In the genomic region with DNA sequence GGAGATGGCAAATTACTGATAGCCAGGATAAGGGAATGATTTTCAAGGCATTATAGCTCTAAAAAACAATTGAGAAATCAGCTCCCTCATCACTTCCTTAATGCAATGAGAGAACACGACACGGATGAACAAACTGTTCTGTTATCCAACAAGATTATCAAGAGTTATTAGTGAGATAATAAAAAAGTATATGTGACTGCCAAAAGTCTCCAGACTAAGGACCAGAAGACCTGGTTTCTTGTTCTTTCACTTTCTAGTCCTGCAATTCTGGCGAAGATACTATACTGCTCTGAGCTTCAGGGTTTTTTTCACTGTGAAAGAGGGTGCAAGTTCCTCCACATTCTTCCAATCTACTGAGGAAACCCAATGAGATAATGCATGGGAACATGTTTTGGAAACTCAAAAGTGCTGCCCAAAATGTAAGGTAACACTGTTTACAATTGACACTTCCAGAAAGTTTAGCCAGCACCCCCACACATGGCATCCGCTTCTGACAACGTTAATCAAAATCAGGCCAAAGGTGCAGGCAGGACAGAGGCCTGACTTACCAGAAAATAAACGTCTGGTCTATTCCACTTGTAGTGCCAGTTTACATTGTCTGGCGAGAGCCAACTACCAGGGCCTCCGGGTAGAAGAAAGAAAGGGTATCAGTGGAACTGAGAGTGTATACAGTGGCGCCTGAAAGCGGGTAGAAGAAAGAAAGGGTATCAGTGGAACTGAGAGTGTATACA, we compare ENCODE assay signal across 8 cellular contexts. TPM values are rescaled to one million over a fixed set of nuclear protein-coding genes. Genes with fewer than 3 reads are reported as not detected.
DNase-seq lines count a peak whose midpoint lies in the region; FAIRE-seq and TF ChIP-seq lines count a peak whose summit lies in the region.

No MANE protein-coding gene starts in this region.

- H3T11ph ChIP-seq in H9 (ENCODE audit: low read length): no peak overlapping the region

- H3K79me2 ChIP-seq in H9 (ENCODE audit: insufficient read depth, low read length) (no peaks in the 10 kb centered on the region), hepatocyte (peaks cover 4% of the 10 kb centered on the region)

- H4K91ac ChIP-seq in H9 (ENCODE audit: insufficient read length, low read depth, low read length): no peak overlapping the region

- H3K36me3 Mint-ChIP-seq in H9 (ENCODE audit: insufficient read depth in 1 of 3, low read depth in 3 of 3): peaks cover 3 to 5% (median 4%) of the 10 kb centered on the region in 3 experiments; a peak in 5 of 7 replicates

- no peaks in the 10 kb centered on the region for H3K9me3 Mint-ChIP-seq in H9

- H3K79me1 ChIP-seq in H9 (ENCODE audit: insufficient read depth, low read depth, low read length, poor library complexity, severe bottlenecking): no peaks in the 10 kb centered on the region

- H2AFZ ChIP-seq in H9 (ENCODE audit: low read length) (no peak overlapping the region), hepatocyte (peak overlapping the region; percentile 22)

- H3K4me2 ChIP-seq in H9 (ENCODE audit: insufficient read depth, insufficient read length, low read length) (peak overlapping the region; percentile 89), hepatocyte (peak overlapping the region; percentile 81)

- no peak overlapping the region for H4K5ac ChIP-seq in H9 (ENCODE audit: insufficient read length, low read depth, low read length)

- no peaks in the 10 kb centered on the region for H3K27me3 ChIP-seq in H9 (ENCODE audit: insufficient read depth, low read length)
- H3K27me3 ChIP-seq in WERI-Rb-1 (ENCODE audit: insufficient read depth, low read depth, severe bottlenecking): no peaks in the 10 kb centered on the region
- no peaks in the 10 kb centered on the region for H3K27me3 ChIP-seq in hepatocyte
- no peaks in the 10 kb centered on the region for H3K27me3 ChIP-seq in spleen (replicated peaks in 1 of 7)
- H3K27me3 ChIP-seq in H7 (ENCODE audit: control insufficient read depth, insufficient read depth, low read length): peaks cover 3% of the 10 kb centered on the region

- TF ChIP-seq CTCF in H9 (conservative IDR thresholded peaks at IDR 0.05): no peak
- TF ChIP-seq CTCF in WERI-Rb-1 (IDR thresholded peaks at IDR 0.05; ENCODE audit: low read depth, low read length): no peak
- TF ChIP-seq CTCF in hepatocyte (IDR thresholded peaks at IDR 0.05; ENCODE audit: poor library complexity): no peak
- TF ChIP-seq CTCF in spleen (IDR thresholded peaks at IDR 0.05 in 8 of 11, conservative IDR thresholded peaks at IDR 0.05 in 3 of 11): no peak

- H4K20me1 ChIP-seq in H9 (ENCODE audit: control insufficient read depth, insufficient read depth, insufficient read length): no peaks in the 10 kb centered on the region
- H4K20me1 ChIP-seq in hepatocyte (ENCODE audit: insufficient read depth, poor library complexity, severe bottlenecking): no peaks in the 10 kb centered on the region

- H2BK5ac ChIP-seq in H9 (ENCODE audit: insufficient read length, low read length): no peak overlapping the region

- no peak for FAIRE-seq in RCC 7860 (lab: Jason Lieb, UNC)

- no peak overlapping the region for H3K27ac Mint-ChIP-seq in H9

- peaks cover 21 to 32% of the 10 kb centered on the region in 2 experiments for H3K4me1 Mint-ChIP-seq in H9

- peaks cover 12% of the 10 kb centered on the region for H3K36me3 ChIP-seq in WERI-Rb-1
- H3K36me3 ChIP-seq in hepatocyte (replicated peaks; ENCODE audit: insufficient read depth, low read depth): no peaks in the 10 kb centered on the region
- H3K36me3 ChIP-seq in spleen: peaks cover 0 to 30% (median 23%) of the 10 kb centered on the region in 6 donors
- H3K36me3 ChIP-seq in H7 (replicated peaks; ENCODE audit: control insufficient read depth, insufficient read depth, low read length): no peaks in the 10 kb centered on the region

- H2AK5ac ChIP-seq in H9 (ENCODE audit: insufficient read length, low read length): no peak overlapping the region

- H3K27me3 Mint-ChIP-seq in H9 (ENCODE audit: low read depth): no peaks in the 10 kb centered on the region

- H3K27ac ChIP-seq in H9 (ENCODE audit: insufficient read length, low read depth, low read length) (no peak overlapping the region), WERI-Rb-1 (peak overlapping the region; percentile 64), hepatocyte (no peak overlapping the region), spleen (peak overlapping the region in 7 of 8 donors; percentile 55 to 93 (median 88))

- no peak overlapping the region for H2BK20ac ChIP-seq in H9 (ENCODE audit: low read depth, low read length, poor library complexity, severe bottlenecking)

- H2BK12ac ChIP-seq in H9 (ENCODE audit: insufficient read length, low read depth, low read length): no peak overlapping the region

- H3K4me3 ChIP-seq in WERI-Rb-1 (ENCODE audit: low read depth, low read length): peak overlapping the region; percentile 64
- no peak overlapping the region for H3K4me3 ChIP-seq in hepatocyte
- H3K4me3 ChIP-seq in spleen: peak overlapping the region in 6 of 8 donors; percentile 48 to 84 (median 61)
- no peak overlapping the region for H3K4me3 ChIP-seq in H7 (ENCODE audit: insufficient read depth, low read depth, low read length)

- no peak overlapping the region for H3K18ac ChIP-seq in H9 (ENCODE audit: insufficient read length, low read depth, low read length)

- no peak overlapping the region for H3K23ac ChIP-seq in H9 (ENCODE audit: insufficient read length, low read depth, low read length)

- no peak overlapping the region for H2BK120ac ChIP-seq in H9 (ENCODE audit: low read depth, low read length, poor library complexity, severe bottlenecking)

- no peak overlapping the region for H2BK15ac ChIP-seq in H9 (ENCODE audit: low read depth, low read length)

- H4K8ac ChIP-seq in H9 (replicated peaks; ENCODE audit: insufficient read length, low read depth, low read length): no peak overlapping the region

- H3K9ac ChIP-seq in H9 (ENCODE audit: extremely low read depth, insufficient read length, low read length): no peak overlapping the region

- H3K4me3 Mint-ChIP-seq in H9: peak overlapping the region; percentile 48 to 65

- no peak for TF ChIP-seq POLR2A in spleen (IDR thresholded peaks at IDR 0.05)

- no peak overlapping the region for H3K4ac ChIP-seq in H9 (ENCODE audit: low read depth, low read length)

- H3K23me2 ChIP-seq in H9 (ENCODE audit: insufficient read length, low read depth, low read length, poor library complexity, severe bottlenecking): peaks cover 8% of the 10 kb centered on the region

- no peak overlapping the region for H3K14ac ChIP-seq in H9 (ENCODE audit: insufficient read depth, low read length)

- intact Hi-C loops in spleen (cut with DNase I; ENCODE audit: low total_unique reads): no loop called here

- H3K56ac ChIP-seq in H9 (ENCODE audit: insufficient read length, low read depth, low read length): no peak overlapping the region

- DNase-seq in H9: no peak
- DNase-seq in WERI-Rb-1: no peak
- DNase-seq in hepatocyte (ENCODE audit: low spot score): no peak
- DNase-seq in spleen: no peak
- no peak for DNase-seq in DMS79 (lab: John Stamatoyannopoulos, UW)
- DNase-seq in SIG-M5 (lab: John Stamatoyannopoulos, UW): no peak
- DNase-seq in RCC 7860 (ENCODE audit: low spot score): no peak
- DNase-seq in H7: no peak

- no peaks in the 10 kb centered on the region for H3K9me2 ChIP-seq in hepatocyte (replicated peaks; ENCODE audit: insufficient read depth)

- H3K9me3 ChIP-seq in H9 (ENCODE audit: control insufficient read depth, low read depth, low read length) (no peaks in the 10 kb centered on the region), WERI-Rb-1 (ENCODE audit: severe bottlenecking) (no peaks in the 10 kb centered on the region), hepatocyte (ENCODE audit: low read depth) (no peaks in the 10 kb centered on the region), spleen (no peaks in the 10 kb centered on the region)

- H3K4me1 ChIP-seq in H9 (ENCODE audit: insufficient read depth, low read length) (no peaks in the 10 kb centered on the region; the same call in 1 of the 2 replicates), hepatocyte (ENCODE audit: insufficient read depth) (peaks cover 15% of the 10 kb centered on the region), spleen (peaks cover 16 to 47% (median 33%) of the 10 kb centered on the region in 6 donors)

- no CpG with 5 or more reads among the region's 10 CpGs for WGBS in H9 (ENCODE audit: extremely low coverage, insufficient read length, low lambda C conversion rate)
- 67% methylated on average over 10 of the region's 10 CpGs for WGBS in hepatocyte (ENCODE audit: low lambda C conversion rate, missing lambda C conversion rate)
- WGBS in spleen, 5 donors: 18 to 28% (median 20%) methylated on average over 8 to 10 of the region's 10 CpGs

RNA-seq across cellular contexts. Expression of a gene that starts 35.6 kb away (rescaled TPM):
- 14.3 and 14.9 TPM in 2 replicates for total RNA-seq in H9 (2021)
- 33.6 and 40.8 TPM in 2 replicates for total RNA-seq in hepatocyte
- 21.7 and 23.0 TPM in 2 replicates for polyA plus RNA-seq in hepatocyte
- total RNA-seq in spleen: 10 to 100 TPM in 4 of 7 donors, 1 to 10 TPM in 3; 8.3 to 15.7 (median 13.0) TPM
- polyA plus RNA-seq in spleen: 1 to 10 TPM; 4.6 to 5.4 (median 4.9) TPM
- total RNA-seq in H7 (2014; rRNA removed; shearing (Covaris generic)): 16.1 and 20.6 TPM in 2 replicates

Comparison
In these comparisons a context has a peak if more than half of its experiments do, and no peak if none do; other contexts are left out.
1. H3K27ac ChIP-seq: peak in WERI-Rb-1 (single experiment) and spleen (7 of 8); none in H9 (single experiment) and hepatocyte (single experiment).
2. H3K4me3 ChIP-seq: peak in WERI-Rb-1 (single experiment) and spleen (6 of 8); none in hepatocyte (single experiment) and H7 (single experiment).